Comparison of ENCODE assay signal across 1 cellular context in the genomic region with DNA sequence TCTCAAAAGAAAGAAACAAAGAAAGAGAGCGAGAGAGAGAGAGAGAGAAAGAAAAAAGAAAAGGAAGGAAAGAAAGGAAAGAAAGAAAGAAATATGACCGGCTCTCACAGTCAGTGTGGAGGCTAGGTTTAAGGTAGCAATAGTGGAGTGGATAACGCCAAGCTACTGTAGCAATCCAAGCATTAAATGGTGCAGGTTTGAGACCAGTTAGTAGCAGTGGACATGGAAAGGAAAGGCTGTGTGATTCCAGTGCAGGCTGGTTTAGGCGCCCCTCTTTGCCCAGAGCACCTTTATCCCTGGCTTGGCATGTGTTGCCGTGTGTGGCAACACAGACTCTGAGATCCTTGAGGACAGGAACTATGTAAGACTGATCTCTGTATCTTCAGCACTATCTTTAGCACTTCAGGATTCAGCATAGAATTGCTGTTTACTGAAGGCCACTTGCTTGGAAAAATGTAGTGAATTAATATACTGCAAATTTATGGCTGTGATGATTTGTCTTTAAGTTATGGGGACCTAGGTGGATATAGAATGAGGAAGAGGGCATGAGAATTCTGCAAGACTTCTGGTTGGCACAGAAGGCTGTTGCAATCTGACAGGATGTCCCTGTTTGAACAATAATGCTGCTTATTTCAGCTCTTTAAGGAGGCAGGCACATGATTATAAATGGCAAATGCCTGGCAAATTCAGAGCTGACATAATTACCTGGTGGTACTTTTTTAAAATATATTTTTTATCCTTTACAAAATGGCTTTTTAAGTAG.
TF ChIP-seq lines count a peak whose summit lies in the region.

No MANE protein-coding gene starts in this region.

TF ChIP-seq in H1, 55 proteins besides CTCF, POLR2A, EP300 and RAD21:
- no peak for TF ChIP-seq JUND (IDR thresholded peaks at IDR 0.05; ENCODE audit: low read length)
- TF ChIP-seq ASH2L (IDR thresholded peaks at IDR 0.05; ENCODE audit: low read length) = no peak
- TF ChIP-seq KDM1A (IDR thresholded peaks at IDR 0.05; ENCODE audit: borderline replicate concordance, low read length) = no peak
- TF ChIP-seq BRCA1 (IDR thresholded peaks at IDR 0.05; ENCODE audit: low read depth, low read length) = no peak
- no peak for TF ChIP-seq SIRT6 (IDR thresholded peaks at IDR 0.05; ENCODE audit: low read length)
- TF ChIP-seq MAX (IDR thresholded peaks at IDR 0.05) = no peak
- TF ChIP-seq, protein P1, sequence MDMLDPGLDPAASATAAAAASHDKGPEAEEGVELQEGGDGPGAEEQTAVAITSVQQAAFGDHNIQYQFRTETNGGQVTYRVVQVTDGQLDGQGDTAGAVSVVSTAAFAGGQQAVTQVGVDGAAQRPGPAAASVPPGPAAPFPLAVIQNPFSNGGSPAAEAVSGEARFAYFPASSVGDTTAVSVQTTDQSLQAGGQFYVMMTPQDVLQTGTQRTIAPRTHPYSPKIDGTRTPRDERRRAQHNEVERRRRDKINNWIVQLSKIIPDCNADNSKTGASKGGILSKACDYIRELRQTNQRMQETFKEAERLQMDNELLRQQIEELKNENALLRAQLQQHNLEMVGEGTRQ (IDR thresholded peaks at IDR 0.05; ENCODE audit: low read length) = no peak
- TF ChIP-seq TAF7 (optimal IDR thresholded peaks at IDR 0.05; ENCODE audit: borderline replicate concordance, low read depth, low read length) = no peak
- TF ChIP-seq GTF2F1 (IDR thresholded peaks at IDR 0.05; ENCODE audit: borderline replicate concordance, low read depth, low read length) = no peak
- TF ChIP-seq HDAC2 (IDR thresholded peaks at IDR 0.05; ENCODE audit: borderline replicate concordance in 1 of 2, low read depth in 2 of 2, low read length in 2 of 2) = no peak
- TF ChIP-seq BACH1 (IDR thresholded peaks at IDR 0.05; ENCODE audit: low read length) = no peak
- no peak for TF ChIP-seq SIX5 (IDR thresholded peaks at IDR 0.05; ENCODE audit: low read depth, low read length)
- TF ChIP-seq POLR2AphosphoS5 (IDR thresholded peaks at IDR 0.05; ENCODE audit: low read depth, low read length) = no peak
- no peak for TF ChIP-seq TAF1 (IDR thresholded peaks at IDR 0.05; ENCODE audit: low read depth, low read length)
- no peak for TF ChIP-seq ATF3 (IDR thresholded peaks at IDR 0.05; ENCODE audit: insufficient read depth, low read depth, low read length)
- no peak for TF ChIP-seq RBBP5 (IDR thresholded peaks at IDR 0.05; ENCODE audit: borderline replicate concordance, low read depth, low read length)
- TF ChIP-seq BCL11A (IDR thresholded peaks at IDR 0.05; ENCODE audit: low read depth in 2 of 2, low read length in 2 of 2) = no peak
